In the genomic region with DNA sequence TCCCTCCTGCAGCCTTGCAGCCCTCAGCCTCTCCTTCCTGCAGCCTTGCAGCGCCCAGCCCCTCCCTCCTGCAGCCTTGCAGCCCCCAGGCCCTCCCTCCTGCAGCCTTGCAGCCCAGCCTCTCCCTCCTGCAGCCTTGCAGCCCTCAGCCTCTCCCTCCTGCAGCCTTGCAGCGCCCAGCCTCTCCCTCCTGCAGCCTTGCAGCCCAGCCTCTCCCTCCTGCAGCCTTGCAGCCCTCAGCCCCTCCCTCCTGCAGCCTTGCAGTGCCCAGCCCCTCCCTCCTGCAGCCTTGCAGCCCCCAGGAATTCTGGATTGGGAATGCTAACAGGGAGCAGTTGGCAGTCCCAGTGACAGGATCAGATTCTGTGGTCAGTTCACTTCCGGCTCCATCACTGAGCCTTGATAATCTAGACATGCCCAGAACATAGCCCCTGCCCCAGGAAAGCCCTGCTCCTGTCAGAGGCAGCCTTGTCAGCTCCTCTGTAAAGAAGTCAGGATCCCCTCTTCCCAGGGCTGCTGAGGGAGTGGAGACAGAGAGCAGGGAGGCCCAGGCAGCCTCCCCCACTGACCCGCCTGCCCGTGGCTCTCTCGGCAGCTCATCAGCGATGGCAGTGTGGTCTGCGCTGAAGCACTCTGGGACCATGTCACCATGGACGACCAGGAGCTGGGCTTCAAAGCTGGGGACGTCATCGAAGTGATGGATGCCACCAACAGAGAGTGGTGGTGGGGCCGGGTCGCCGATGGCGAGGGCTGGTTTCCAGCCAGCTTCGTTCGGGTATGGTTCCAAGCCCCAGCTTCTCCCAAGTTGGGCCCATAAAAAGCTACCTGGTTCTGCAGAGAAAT, we compare ENCODE assay signal across 14 cellular contexts.
"Had no signal": no experiment of that assay in that cellular context is flagged by ENCODE, and none has a peak within 500 bp of the region (broad histone marks: within the 10 kb centered on the region; RNA-seq: fewer than 3 reads in every experiment).

No MANE protein-coding gene starts in this region.

- DNase-seq: activated CD4-positive, alpha-beta T cell treated with anti-CD3 and anti-CD28 coated beads for 1 hour; activated gamma-delta T cell; erythroblast; foreskin melanocyte; left ventricle myocardium inferior; mesenchymal stem cell; naive thymus-derived CD4-positive, alpha-beta T cell; SW 1271; T-helper 2 cell had no signal

- H3K4me3 Mint-ChIP-seq: stimulated activated naive CD8-positive, alpha-beta T cell treated with anti-CD3 and anti-CD28 coated beads, Interleukin-15, Interleukin-2, amounts not matched to agents 100 ng/mL and 50 ng/mL, for 24 hours had no signal

- H3K9me3 Mint-ChIP-seq: activated naive CD4-positive, alpha-beta T cell treated with anti-CD3 and anti-CD28 coated beads, Interleukin-2, amount 50 U/mL, for 24 hours; naive thymus-derived CD4-positive, alpha-beta T cell; stimulated activated naive CD8-positive, alpha-beta T cell treated with anti-CD3 and anti-CD28 coated beads, Interleukin-15, Interleukin-2, amounts not matched to agents 100 ng/mL and 50 ng/mL, for 24 hours had no signal

- H3K4me3 ChIP-seq: cardiac muscle cell, left ventricle myocardium inferior, suprapubic skin had no signal

- ATAC-seq: naive thymus-derived CD4-positive, alpha-beta T cell had no signal

- H3K27ac ChIP-seq: cardiac muscle cell, left ventricle myocardium inferior, suprapubic skin, VCaP had no signal

- H3K27ac Mint-ChIP-seq: activated naive CD4-positive, alpha-beta T cell treated with anti-CD3 and anti-CD28 coated beads, Interleukin-2, amount 50 U/mL, for 24 hours; stimulated activated naive CD8-positive, alpha-beta T cell treated with anti-CD3 and anti-CD28 coated beads, Interleukin-15, Interleukin-2, amounts not matched to agents 100 ng/mL and 50 ng/mL, for 24 hours had no signal

- H3K36me3 ChIP-seq: cardiac muscle cell, left ventricle myocardium inferior had no signal

- H3K36me3 Mint-ChIP-seq: activated naive CD4-positive, alpha-beta T cell treated with anti-CD3 and anti-CD28 coated beads, Interleukin-2, amount 50 U/mL, for 24 hours; naive thymus-derived CD4-positive, alpha-beta T cell had no signal

- H3K9me3 ChIP-seq: left ventricle myocardium inferior, suprapubic skin had no signal
